Comparison of ENCODE assay signal across 19 cellular contexts in genomic region chr11:112213753-112214152, GRCh38. TPM values are rescaled to one million over a fixed set of nuclear protein-coding genes. Genes with fewer than 3 reads are reported as not detected.
"Had no signal": no experiment of that assay in that cellular context is flagged by ENCODE, and none has a peak within 500 bp of the region (broad histone marks: within the 10 kb centered on the region; RNA-seq: fewer than 3 reads in every experiment).

No MANE protein-coding gene starts in this region.

- H3K9me3 ChIP-seq: ascending aorta had no signal

- FAIRE-seq: kidney had no signal

- DNase-seq: activated CD4-positive, CD25-positive, alpha-beta regulatory T cell treated with anti-CD3 and anti-CD28 coated beads, Interleukin-2, amount 50 U/mL, for 72 hours; activated naive CD4-positive, alpha-beta T cell treated with Interleukin-2 at 50 U/mL for 16 hours; activated T-cell treated with anti-CD3 and anti-CD28 coated beads for 4 hours; caudate nucleus; cortex of kidney; effector memory CD8-positive, alpha-beta T cell; erythroblast; hippocampal formation; kidney; nucleus accumbens; right cardiac atrium; stimulated activated naive CD8-positive, alpha-beta T cell treated with anti-CD3 and anti-CD28 coated beads, Interleukin-15, Interleukin-2, amounts not matched to agents 100 U/mL and 50 U/mL, for 24 hours had no signal

- H3K4me3 ChIP-seq: ascending aorta, smooth muscle cell had no signal

- H3K27me3 ChIP-seq: ascending aorta had no signal

- ATAC-seq: effector memory CD8-positive, alpha-beta T cell; right cardiac atrium; stimulated activated naive CD8-positive, alpha-beta T cell treated with anti-CD3 and anti-CD28 coated beads, Interleukin-15, Interleukin-2, amounts not matched to agents 100 U/mL and 50 U/mL, for 24 hours had no signal

- H3K4me3 Mint-ChIP-seq: effector memory CD8-positive, alpha-beta T cell; nephron; type B pancreatic cell had no signal

- H3K4me2 ChIP-seq: smooth muscle cell had no signal

- H3K4me1 Mint-ChIP-seq: nephron had no signal

- H3K36me3 Mint-ChIP-seq: type B pancreatic cell had no signal

- H3K9me3 Mint-ChIP-seq: effector memory CD8-positive, alpha-beta T cell; nephron; type B pancreatic cell had no signal

- H3K27ac Mint-ChIP-seq: effector memory CD8-positive, alpha-beta T cell; nephron; type B pancreatic cell had no signal

- H3K4me1 ChIP-seq: ascending aorta had no signal

- H3K27ac ChIP-seq: ascending aorta had no signal

RNA-seq across cellular contexts. Expression of gene BCO2, which starts 38.4 kb away (rescaled TPM):
- total RNA-seq: ascending aorta had no signal

RNA-seq across cellular contexts. Expression of gene TEX12, which starts 46.6 kb away (rescaled TPM):
- total RNA-seq: ascending aorta, kidney, mesenteric fat pad, smooth muscle cell had no signal
- polyA plus RNA-seq: smooth muscle cell had no signal

RNA-seq across cellular contexts. Expression of gene PLET1, which starts 46.9 kb away (rescaled TPM):
- total RNA-seq: ascending aorta, kidney, lower leg skin, mesenteric fat pad, posterior vena cava, right cardiac atrium, smooth muscle cell had no signal
- polyA plus RNA-seq: right cardiac atrium, smooth muscle cell had no signal
